Comparison of ENCODE assay signal across 20 cellular contexts in genomic region chr5:104081232-104081631, GRCh38.
"Had no signal": no experiment of that assay in that cellular context is flagged by ENCODE, and none has a peak within 500 bp of the region (broad histone marks: within the 10 kb centered on the region; RNA-seq: fewer than 3 reads in every experiment).

No MANE protein-coding gene starts in this region.

- ATAC-seq: left lung; mucosa of descending colon; natural killer cell treated with Interleukin-12 subunit alpha and Interleukin-12 subunit beta and Interleukin-15 and Interleukin-18, amount 100 ng/mL, for 72 hours; stimulated activated memory B cell treated with anti-CD40 and anti-IgM and Interleukin-4, amounts not matched to agents 10 μg/mL and 1 μg/mL and 100 μg/mL, for 72 hours; stimulated activated naive CD8-positive, alpha-beta T cell treated with anti-CD3 and anti-CD28 coated beads, Interleukin-15, Interleukin-2, amounts not matched to agents 100 U/mL and 50 U/mL, for 24 hours had no signal

- H3K27ac ChIP-seq: coronary artery, left lung, neutrophil, prostate gland, right atrium auricular region, sigmoid colon, testis, tibial artery had no signal

- H3K9me3 ChIP-seq: mucosa of descending colon, neutrophil, prostate gland, right atrium auricular region, sigmoid colon, testis, tibial artery had no signal

- H3K4me3 ChIP-seq: coronary artery, left lung, mucosa of descending colon, prostate gland, right atrium auricular region, sigmoid colon, testis, tibial artery had no signal

- H3K36me3 ChIP-seq: left lung, neutrophil, prostate gland, right atrium auricular region, sigmoid colon, tibial artery had no signal

- H3K27me3 ChIP-seq: left lung, neutrophil, right atrium auricular region, sigmoid colon, testis, tibial artery had no signal

- H3K4me1 ChIP-seq: left lung, prostate gland, right atrium auricular region, sigmoid colon, testis, tibial artery had no signal

- DNase-seq: dermis blood vessel endothelial cell; effector memory CD4-positive, alpha-beta T cell; erythroblast; kidney; left lung; mesenchymal stem cell; mucosa of descending colon; naive B cell; sigmoid colon; stimulated activated CD4-positive, alpha-beta T cell treated with anti-CD3 and anti-CD28 coated beads, Interleukin-4, amount 100 ng/mL, for 4 hours; stimulated activated naive CD8-positive, alpha-beta T cell treated with anti-CD3 and anti-CD28 coated beads, Interleukin-15, Interleukin-2, amounts not matched to agents 100 U/mL and 50 U/mL, for 24 hours; substantia nigra; testis; tibial artery had no signal
